Comparison of ENCODE assay signal across 16 cellular contexts in genomic region chr2:28400921-28401320, GRCh38. TPM values are rescaled to one million over a fixed set of nuclear protein-coding genes. Genes with fewer than 3 reads are reported as not detected.
DNase-seq lines count a peak whose midpoint lies in the region; ATAC-seq and TF ChIP-seq lines count a peak whose summit lies in the region.
"Had no signal": no experiment of that assay in that cellular context is flagged by ENCODE, and none has a peak within 500 bp of the region (broad histone marks: within the 10 kb centered on the region; RNA-seq: fewer than 3 reads in every experiment).

No MANE protein-coding gene starts in this region.

- H3K27ac Mint-ChIP-seq in CD14-positive monocyte = peak overlapping the region in 5 of 7 donors; percentile 13 to 81 (median 53)
- H3K27ac Mint-ChIP-seq: activated naive CD8-positive, alpha-beta T cell treated with anti-CD3 and anti-CD28 coated beads for 36 hours; naive B cell; stimulated activated memory B cell treated with anti-CD40 and anti-IgM and Interleukin-4, amounts not matched to agents 10 μg/mL and 1 μg/mL and 100 μg/mL, for 72 hours had no signal

- 45 to 64% (median 48%) methylated on average over 1 of the region's 1 CpG for WGBS in adrenal gland, 4 donors
- WGBS in sigmoid colon, 2 donors = 81 to 89% methylated on average over 1 of the region's 1 CpG

- H3K27ac ChIP-seq in adrenal gland = peak overlapping the region in 4 of 5 donors; percentile 94 to 100 (median 96)
- H3K27ac ChIP-seq in sigmoid colon = peak overlapping the region; percentile 97 to 100 (median 100)

- H3K36me3 Mint-ChIP-seq in CD14-positive monocyte = peaks cover 56 to 81% of the 10 kb centered on the region in 2 donors
- H3K36me3 Mint-ChIP-seq: naive B cell had no signal

- H3K4me1 ChIP-seq in adrenal gland (replicated peaks in 1 of 2) (peaks cover 69 to 84% of the 10 kb centered on the region in 2 donors), sigmoid colon (peaks cover 0 to 92% (median 83%) of the 10 kb centered on the region in 4 donors)

- H3K36me3 ChIP-seq in adrenal gland (replicated peaks in 1 of 2) (peaks cover 0 to 52% of the 10 kb centered on the region in 2 donors), kidney epithelial cell (ENCODE audit: control insufficient read depth, insufficient read depth, low read length) (peaks cover 6% of the 10 kb centered on the region), sigmoid colon (peaks cover 21 to 54% (median 24%) of the 10 kb centered on the region in 4 donors)

- H3K9me3 ChIP-seq in adrenal gland (replicated peaks in 1 of 3) (no peaks in the 10 kb centered on the region), sigmoid colon (no peaks in the 10 kb centered on the region)

- TF ChIP-seq EP300 in sigmoid colon (IDR thresholded peaks at IDR 0.05) = no peak

- TF ChIP-seq POLR2A in adrenal gland (IDR thresholded peaks at IDR 0.05) = peak in 1 of 2 donors; percentile 2
- no peak for TF ChIP-seq POLR2A in sigmoid colon (IDR thresholded peaks at IDR 0.05)

- peaks cover 86% of the 10 kb centered on the region for H3K4me1 Mint-ChIP-seq in CD14-positive monocyte
- H3K4me1 Mint-ChIP-seq: naive B cell had no signal

- H3K27me3 ChIP-seq in adrenal gland (no peaks in the 10 kb centered on the region), kidney epithelial cell (ENCODE audit: control insufficient read depth, insufficient read depth, low read length) (no peaks in the 10 kb centered on the region), sigmoid colon (no peaks in the 10 kb centered on the region)

- H3K27me3 Mint-ChIP-seq in CD14-positive monocyte (ENCODE audit: low read depth in 3 of 3) = peaks cover 0 to 5% (median 0%) of the 10 kb centered on the region in 3 donors
- H3K27me3 Mint-ChIP-seq: activated naive CD8-positive, alpha-beta T cell treated with anti-CD3 and anti-CD28 coated beads for 36 hours; stimulated activated memory B cell treated with anti-CD40 and anti-IgM and Interleukin-4, amounts not matched to agents 10 μg/mL and 1 μg/mL and 100 μg/mL, for 72 hours had no signal

- H3K9me3 Mint-ChIP-seq in CD14-positive monocyte = no peaks in the 10 kb centered on the region
- H3K9me3 Mint-ChIP-seq: activated naive CD8-positive, alpha-beta T cell treated with anti-CD3 and anti-CD28 coated beads for 36 hours; naive B cell; stimulated activated memory B cell treated with anti-CD40 and anti-IgM and Interleukin-4, amounts not matched to agents 10 μg/mL and 1 μg/mL and 100 μg/mL, for 72 hours had no signal

- no peak overlapping the region for H3K4me3 Mint-ChIP-seq in CD14-positive monocyte
- H3K4me3 Mint-ChIP-seq: activated naive CD8-positive, alpha-beta T cell treated with anti-CD3 and anti-CD28 coated beads for 36 hours; naive B cell; stimulated activated memory B cell treated with anti-CD40 and anti-IgM and Interleukin-4, amounts not matched to agents 10 μg/mL and 1 μg/mL and 100 μg/mL, for 72 hours had no signal

- no peak for ATAC-seq in GM19351 (IDR thresholded peaks at IDR 0.05; ENCODE audit: unreplicated experiment)
- ATAC-seq: Panc1; stimulated activated memory B cell treated with anti-CD40 and anti-IgM and Interleukin-4, amounts not matched to agents 10 μg/mL and 1 μg/mL and 100 μg/mL, for 72 hours had no signal

- intact Hi-C loops in CD14-positive monocyte (cut with micrococcal nuclease) = loop anchor here in 1 of 2 donors (10.0 kb wide), 1 partner anchor 646 kb away; no protein-coding TSS in a partner anchor
- intact Hi-C loops in adrenal gland (cut with DNase I) = loop anchor here (10.0 kb wide), 2 partner anchors 506 to 696 kb away; partner anchors contain the start of genes BABAM2 (in 1 of the 2) and RBKS (in 1 of the 2)
- intact Hi-C loops in sigmoid colon (cut with DNase I) = no loop called here

- DNase-seq in CD14-positive monocyte (ENCODE audit: low spot score) = no peak
- DNase-seq in adrenal gland = peak in 4 of 7 donors; percentile 26 to 66 (median 54)
- no peak for DNase-seq in kidney epithelial cell (ENCODE audit: low read depth)
- DNase-seq in sigmoid colon = no peak
- DNase-seq in T-helper 2 cell = no peak
- DNase-seq in iPS-NIHi11 (ENCODE audit: low spot score) = no peak
- DNase-seq in NCI-H2029 treated with DMSO at 0.1 percent for 48 hours (lab: John Stamatoyannopoulos, UW) = no peak
- DNase-seq: activated CD4-positive, alpha-beta T cell treated with anti-CD3 and anti-CD28 coated beads, Interleukin-2, amount 50 U/mL, for 1 hour; activated naive CD8-positive, alpha-beta T cell treated with anti-CD3 and anti-CD28 coated beads for 36 hours; caudate nucleus; Kasumi-1; naive B cell; NCI-H1105 treated with DMSO at 0.1 percent for 48 hours had no signal

- H3K4me3 ChIP-seq in adrenal gland (peak overlapping the region in 1 of 4 donors; percentile 90), kidney epithelial cell (ENCODE audit: low read depth, low read length) (peak overlapping the region; percentile 96), sigmoid colon (peak overlapping the region in 1 of 4 donors; percentile 13)

- TF ChIP-seq CTCF in CD14-positive monocyte (IDR thresholded peaks at IDR 0.05) = no peak
- no peak for TF ChIP-seq CTCF in adrenal gland (IDR thresholded peaks at IDR 0.05)
- TF ChIP-seq CTCF in kidney epithelial cell (IDR thresholded peaks at IDR 0.05; ENCODE audit: insufficient read depth, low read length, poor library complexity, severe bottlenecking) = no peak
- no peak for TF ChIP-seq CTCF in sigmoid colon (IDR thresholded peaks at IDR 0.05)

RNA-seq across cellular contexts. Expression of gene FOSL2, which starts 8.3 kb away (rescaled TPM):
- polyA plus RNA-seq in CD14-positive monocyte (10 to 100 TPM; 24.8 to 28.6 TPM), adrenal gland (100 to 1,000 TPM in 1 of 3 donors, 10 to 100 TPM in 2; 83.3 to 143 (median 92.8) TPM), sigmoid colon (10 to 100 TPM; 30.0 to 66.2 (median 55.0) TPM)
- total RNA-seq in adrenal gland (100 to 1,000 TPM; 392 to 760 (median 431) TPM), kidney epithelial cell (85.5 and 91.3 TPM in 2 replicates), sigmoid colon (100 to 1,000 TPM in 1 of 4 donors, 10 to 100 TPM in 3; 38.9 to 208 (median 67.3) TPM)

Comparison
In these comparisons a context has a peak if more than half of its experiments do, and no peak if none do; other contexts are left out.
1. DNase-seq: peak in adrenal gland (4 of 7); none in CD14-positive monocyte (single experiment), kidney epithelial cell (single experiment), sigmoid colon (single experiment), T-helper 2 cell (0 of 5), iPS-NIHi11 (single experiment) and NCI-H2029 treated with DMSO at 0.1 percent for 48 hours (single experiment).